Comparison of ENCODE assay signal across 16 cellular contexts in the genomic region with DNA sequence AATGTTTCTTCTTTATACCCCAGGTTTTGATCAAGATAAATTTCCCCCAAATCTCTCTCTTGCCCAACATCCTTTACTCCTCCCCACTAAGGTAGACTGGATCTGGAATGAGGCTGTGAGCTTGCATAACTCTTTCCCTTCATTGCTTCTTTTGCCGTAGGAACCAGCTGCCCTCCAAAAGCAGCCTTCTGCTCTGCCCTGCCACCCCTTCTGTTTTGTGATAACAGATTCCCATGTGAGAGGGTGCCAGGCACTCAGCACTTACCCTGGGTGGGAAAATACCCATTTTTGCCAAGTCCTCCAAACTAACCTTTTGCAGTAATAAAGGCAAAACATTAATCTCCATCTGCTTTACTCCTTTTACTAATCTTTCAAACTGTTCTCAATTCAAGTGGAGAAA.
DNase-seq lines count a peak whose midpoint lies in the region; ATAC-seq and TF ChIP-seq lines count a peak whose summit lies in the region.
"Had no signal": no experiment of that assay in that cellular context is flagged by ENCODE, and none has a peak within 500 bp of the region (broad histone marks: within the 10 kb centered on the region; RNA-seq: fewer than 3 reads in every experiment).

No MANE protein-coding gene starts in this region.

- peak overlapping the region; percentile 78 for H3K27ac ChIP-seq in WERI-Rb-1
- no peak overlapping the region for H3K27ac ChIP-seq in transverse colon
- H3K27ac ChIP-seq: A549, C4-2B, GM23248 had no signal

- in situ Hi-C loops in transverse colon (cut with MboI; ENCODE audit: low pct_ligation_motif_present in 1 of 4, low pct_unique_long_range_greater_than_20kb in 1 of 4, low sequenced_read_pairs in 3 of 4), result no loop called here
- in situ Hi-C loops in GM13977 (cut with MboI; ENCODE audit: low pct_unique_long_range_greater_than_20kb, low sequenced_read_pairs, unreplicated experiment), result no loop called here

- TF ChIP-seq EP300 in transverse colon (IDR thresholded peaks at IDR 0.05; ENCODE audit: low read depth), result no peak

- peaks cover 14% of the 10 kb centered on the region for H3K27me3 Mint-ChIP-seq in glutamatergic neuron (ENCODE audit: unreplicated experiment)
- H3K27me3 Mint-ChIP-seq: CD4-positive, alpha-beta memory T cell had no signal

- H3K27me3 ChIP-seq in WERI-Rb-1 (ENCODE audit: insufficient read depth, low read depth, severe bottlenecking) (no peaks in the 10 kb centered on the region), transverse colon (no peaks in the 10 kb centered on the region)
- H3K27me3 ChIP-seq: BE2C had no signal

- TF ChIP-seq POLR2A in transverse colon (IDR thresholded peaks at IDR 0.05), result no peak

- H3K27ac Mint-ChIP-seq in glutamatergic neuron (ENCODE audit: unreplicated experiment), result peak overlapping the region; percentile 97
- H3K27ac Mint-ChIP-seq: CD4-positive, alpha-beta memory T cell had no signal

- peaks cover 34% of the 10 kb centered on the region for H3K4me1 Mint-ChIP-seq in glutamatergic neuron (ENCODE audit: low read depth, unreplicated experiment)
- H3K4me1 Mint-ChIP-seq: CD4-positive, alpha-beta memory T cell had no signal

- H3K4me1 ChIP-seq in transverse colon, result no peaks in the 10 kb centered on the region
- H3K4me1 ChIP-seq: A549 had no signal

- H3K36me3 ChIP-seq in WERI-Rb-1 (0 out of 2 replicates have a peak, but pooled peaks cover 2% of the 10 kb centered on the region), transverse colon (no peaks in the 10 kb centered on the region)

- H3K4me3 ChIP-seq in WERI-Rb-1 (ENCODE audit: low read depth, low read length) (no peak overlapping the region), transverse colon (no peak overlapping the region)
- H3K4me3 ChIP-seq: A549, GM23248 had no signal

- DNase-seq in NCI-H1694 (lab: John Stamatoyannopoulos, UW) (peak; percentile 59), NCI-H446 (lab: John Stamatoyannopoulos, UW) (peak; percentile 37 to 64), WERI-Rb-1 (no peak), glutamatergic neuron (no peak), transverse colon (no peak), GM13977 (ENCODE audit: low spot score) (no peak)
- DNase-seq: BE2C; CD4-positive, alpha-beta memory T cell; COR-L47; DMS53; GM23248; IMR-90 had no signal

- intact Hi-C loops in transverse colon (cut with DNase I; ENCODE audit: low total_unique reads), result no loop called here

- no peaks in the 10 kb centered on the region for H3K9me3 ChIP-seq in WERI-Rb-1 (ENCODE audit: severe bottlenecking)
- H3K9me3 ChIP-seq in transverse colon, result no peaks in the 10 kb centered on the region
- H3K9me3 ChIP-seq: A549, BE2C had no signal

- no peaks in the 10 kb centered on the region for H3K36me3 Mint-ChIP-seq in glutamatergic neuron (ENCODE audit: unreplicated experiment)
- H3K36me3 Mint-ChIP-seq: CD4-positive, alpha-beta memory T cell had no signal

- peaks cover 10% of the 10 kb centered on the region for H3K9me3 Mint-ChIP-seq in glutamatergic neuron (ENCODE audit: unreplicated experiment)

- ATAC-seq in HG03196 (IDR thresholded peaks at IDR 0.05; ENCODE audit: unreplicated experiment), result no peak
- ATAC-seq: A549, HCT116 had no signal

- WGBS in transverse colon (ENCODE audit: low coverage in 1 of 2), 2 donors, result 60 to 67% methylated on average over 1 of the region's 1 CpG

- peak overlapping the region; percentile 69 for H3K4me3 Mint-ChIP-seq in glutamatergic neuron (ENCODE audit: unreplicated experiment)
- H3K4me3 Mint-ChIP-seq: CD4-positive, alpha-beta memory T cell had no signal

- TF ChIP-seq CTCF in WERI-Rb-1 (IDR thresholded peaks at IDR 0.05; ENCODE audit: low read depth, low read length) (no peak), glutamatergic neuron (IDR thresholded peaks at IDR 0.05; ENCODE audit: partially characterized antibody, unreplicated experiment) (no peak), transverse colon (IDR thresholded peaks at IDR 0.05) (no peak), GM13977 (IDR thresholded peaks at IDR 0.05; ENCODE audit: extremely low read depth, insufficient read depth, missing control alignments) (no peak)

Comparison
In these comparisons a context has a peak if more than half of its experiments do, and no peak if none do; other contexts are left out.
1. DNase-seq: peak in NCI-H1694 (single experiment) and NCI-H446 (2 of 2); none in WERI-Rb-1 (single experiment), glutamatergic neuron (single experiment), transverse colon (single experiment) and GM13977 (single experiment).